Comparison of ENCODE assay signal across 8 cellular contexts in the genomic region with DNA sequence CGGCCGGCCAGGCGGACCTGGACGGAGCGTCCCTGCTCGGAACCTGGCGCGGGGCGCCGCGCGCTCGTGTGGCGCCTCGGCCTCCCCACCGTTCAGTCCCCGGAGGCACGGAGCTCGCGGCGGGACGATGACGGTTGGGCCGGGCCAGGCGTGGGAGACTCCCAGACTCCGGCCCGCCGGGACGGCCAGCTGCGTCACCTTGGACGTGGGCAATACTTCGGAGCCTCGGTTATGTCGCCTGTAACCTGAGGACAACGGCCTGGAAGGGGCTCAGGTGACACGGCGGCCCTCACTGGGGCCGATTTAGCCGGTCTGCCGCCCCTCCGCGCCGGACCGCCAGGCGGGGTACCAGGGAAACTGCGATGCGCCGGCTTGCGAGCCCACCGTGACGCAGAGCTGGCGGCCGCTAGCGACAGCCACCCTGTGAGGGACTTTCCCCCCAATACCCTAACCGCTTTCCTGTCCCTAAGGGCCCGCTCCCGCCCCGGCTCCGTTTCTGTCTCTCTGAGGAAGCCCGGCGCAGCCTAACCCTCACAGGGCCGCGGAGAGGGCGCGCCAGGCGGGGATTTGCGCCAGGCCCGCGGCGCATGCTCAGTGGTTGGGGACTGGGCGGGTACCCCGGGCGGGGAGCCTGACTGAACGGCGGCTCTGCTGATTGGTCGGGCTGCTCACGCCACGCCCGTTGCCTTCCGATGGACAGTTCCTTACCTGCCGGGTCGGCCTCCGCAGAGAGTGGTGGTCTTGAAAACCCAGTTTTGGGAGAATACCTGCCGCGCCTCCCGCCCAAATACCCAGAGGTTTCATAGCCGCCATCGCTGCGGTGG.
A peak's percentile ranks its signal among the peaks of the same experiment; 100 is the strongest.
DNase-seq lines count a peak whose midpoint lies in the region; ATAC-seq lines count a peak whose summit lies in the region.

No MANE protein-coding gene starts in this region.

- DNase-seq in AG08395 (ENCODE audit: low spot score): peak; percentile 99
- DNase-seq in NCI-H345 treated with DMSO at 0.1 percent for 48 hours (lab: John Stamatoyannopoulos, UW; ENCODE audit: unreplicated experiment): peak; percentile 91
- peak; percentile 92 for DNase-seq in activated CD4-positive, alpha-beta T cell treated with anti-CD3 and anti-CD28 coated beads, Interleukin-2, amount 50 U/mL, for 1 hour
- peak; percentile 70 for DNase-seq in dedifferentiated amniotic fluid mesenchymal stem cell (ENCODE audit: extremely low spot score)
- peak; percentile 93 for DNase-seq in left lobe of liver (ENCODE audit: low spot score)
- DNase-seq in stimulated activated CD4-positive, alpha-beta T cell treated with anti-CD3 and anti-CD28 coated beads, Interleukin-2, amount 100 ng/mL, for 24 hours: peak; percentile 94 to 95

- ATAC-seq in GM18909 (IDR thresholded peaks at IDR 0.05; ENCODE audit: poor library complexity, unreplicated experiment) (peak; percentile 87), HG03175 (IDR thresholded peaks at IDR 0.05; ENCODE audit: unreplicated experiment) (peak; percentile 84), left lobe of liver (peak; percentile 90)

Comparison
In these comparisons a context has a peak if more than half of its experiments do, and no peak if none do; other contexts are left out.
1. Peak in every context shown above with its lines: DNase-seq and ATAC-seq.